1 cellular context compared by ENCODE assay signal in genomic region chr21:46011267-46011967, GRCh38.
TF ChIP-seq lines count a peak whose summit lies in the region.

No MANE protein-coding gene starts in this region.

TF ChIP-seq in IMR-90, 13 proteins besides CTCF, POLR2A, EP300 and RAD21 (continued from another document):
- TF ChIP-seq MAFK (IDR thresholded peaks at IDR 0.05; ENCODE audit: low read depth, low read length) = no peak
- TF ChIP-seq RCOR1 (IDR thresholded peaks at IDR 0.05; ENCODE audit: insufficient replicate concordance, low read length) = no peak
- no peak for TF ChIP-seq CEBPB (IDR thresholded peaks at IDR 0.05; ENCODE audit: low read depth, low read length)
- no peak for TF ChIP-seq MAZ (IDR thresholded peaks at IDR 0.05; ENCODE audit: borderline replicate concordance, low read depth, low read length)
- no peak for TF ChIP-seq USF2 (IDR thresholded peaks at IDR 0.05; ENCODE audit: low read depth, low read length)
- TF ChIP-seq SMC3 (IDR thresholded peaks at IDR 0.05; ENCODE audit: low read depth, low read length) = no peak
